In the genomic region with DNA sequence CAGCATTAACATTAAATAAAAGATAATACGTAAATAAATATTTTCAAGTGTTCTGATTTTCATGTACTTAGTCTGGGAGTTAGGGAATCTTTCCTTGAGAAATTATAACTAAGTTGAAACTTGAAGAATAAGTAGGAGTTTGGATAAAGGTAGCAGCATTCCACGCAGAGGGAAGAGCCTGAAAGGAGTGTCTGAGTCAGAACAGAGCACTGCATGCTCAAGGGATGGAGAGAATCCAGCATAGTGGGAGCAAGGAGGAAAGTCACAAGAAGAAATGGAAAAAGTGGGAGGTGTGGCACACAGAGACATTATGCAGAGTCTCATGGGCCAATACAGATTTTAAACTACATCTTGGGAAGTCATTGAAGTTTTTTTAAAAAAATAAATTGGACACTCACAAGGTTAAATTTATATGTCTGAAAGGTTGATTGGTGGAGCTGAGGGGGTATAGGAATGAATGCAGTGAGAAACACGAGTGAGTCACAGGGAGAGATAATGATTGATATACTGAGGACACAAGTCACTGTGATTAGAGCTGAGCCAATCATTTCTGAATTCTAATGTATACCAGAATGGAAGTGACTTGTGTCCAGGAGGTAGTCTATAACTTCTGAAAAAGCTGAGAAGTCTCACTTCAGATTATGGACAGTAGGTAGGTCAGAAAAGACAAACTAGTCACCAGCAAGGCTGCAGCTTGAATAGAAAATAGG, we compare ENCODE assay signal across 22 cellular contexts.
DNase-seq lines count a peak whose midpoint lies in the region; ATAC-seq lines count a peak whose summit lies in the region.
"Had no signal": no experiment of that assay in that cellular context is flagged by ENCODE, and none has a peak within 500 bp of the region (broad histone marks: within the 10 kb centered on the region; RNA-seq: fewer than 3 reads in every experiment).

No MANE protein-coding gene starts in this region.

- no peak for DNase-seq in activated T-cell treated with anti-CD3 and anti-CD28 coated beads, Interleukin-2, amount 50 U/mL, for 24 hours
- DNase-seq in activated T-cell treated with anti-CD3 and anti-CD28 coated beads, Interleukin-2, amount 50 U/mL, for 1 hour, result no peak
- no peak for DNase-seq in stimulated activated naive CD8-positive, alpha-beta T cell treated with anti-CD3 and anti-CD28 coated beads, Interleukin-15, Interleukin-2, amounts not matched to agents 100 U/mL and 50 U/mL, for 24 hours
- no peak for DNase-seq in activated naive CD8-positive, alpha-beta T cell treated with anti-CD3 and anti-CD28 coated beads for 36 hours
- DNase-seq in effector memory CD4-positive, alpha-beta T cell, result no peak
- DNase-seq: DMS79; IMR-90; NCI-H1105; NCI-H146; NCI-H2029 treated with DMSO at 0.1 percent for 48 hours; NCI-H345; NCI-H524; NCI-H774; NK-92 treated with Interleukin-12 subunit alpha and Interleukin-12 subunit beta, amount 100 ng/mL, for 24 hours; SHP77 treated with DMSO at 0.1 percent for 48 hours had no signal

- no peak for ATAC-seq in stimulated activated naive CD8-positive, alpha-beta T cell treated with anti-CD3 and anti-CD28 coated beads, Interleukin-15, Interleukin-2, amounts not matched to agents 100 U/mL and 50 U/mL, for 24 hours
- no peak for ATAC-seq in GM18511 (IDR thresholded peaks at IDR 0.05; ENCODE audit: unreplicated experiment)
- ATAC-seq: A549 had no signal

- H3K27me3 Mint-ChIP-seq in activated T-cell treated with anti-CD3 and anti-CD28 coated beads, Interleukin-2, amount 50 U/mL, for 24 hours, result no peaks in the 10 kb centered on the region
- no peaks in the 10 kb centered on the region for H3K27me3 Mint-ChIP-seq in stimulated activated naive CD8-positive, alpha-beta T cell treated with anti-CD3 and anti-CD28 coated beads, Interleukin-15, Interleukin-2, amounts not matched to agents 100 ng/mL and 50 ng/mL, for 24 hours
- H3K27me3 Mint-ChIP-seq in activated naive CD8-positive, alpha-beta T cell treated with anti-CD3 and anti-CD28 coated beads for 36 hours, result no peaks in the 10 kb centered on the region

- H3K4me1 Mint-ChIP-seq in activated T-cell treated with anti-CD3 and anti-CD28 coated beads, Interleukin-2, amount 50 U/mL, for 24 hours (ENCODE audit: low read depth), result peaks cover 96% of the 10 kb centered on the region
- H3K4me1 Mint-ChIP-seq in stimulated activated naive CD8-positive, alpha-beta T cell treated with anti-CD3 and anti-CD28 coated beads, Interleukin-15, Interleukin-2, amounts not matched to agents 100 ng/mL and 50 ng/mL, for 24 hours (ENCODE audit: low read depth), result peaks cover 97% of the 10 kb centered on the region
- H3K4me1 Mint-ChIP-seq in activated naive CD8-positive, alpha-beta T cell treated with anti-CD3 and anti-CD28 coated beads for 36 hours, result peaks cover 88% of the 10 kb centered on the region
- H3K4me1 Mint-ChIP-seq: B cell had no signal

- H3K4me3 ChIP-seq in effector memory CD4-positive, alpha-beta T cell (ENCODE audit: insufficient read depth, low read depth, low read length, poor library complexity, severe bottlenecking), result no peak overlapping the region
- H3K4me3 ChIP-seq: A549 had no signal

- H3K9me3 Mint-ChIP-seq in activated T-cell treated with anti-CD3 and anti-CD28 coated beads, Interleukin-2, amount 50 U/mL, for 24 hours, result peaks cover 22% of the 10 kb centered on the region
- H3K9me3 Mint-ChIP-seq in stimulated activated naive CD8-positive, alpha-beta T cell treated with anti-CD3 and anti-CD28 coated beads, Interleukin-15, Interleukin-2, amounts not matched to agents 100 ng/mL and 50 ng/mL, for 24 hours, result peaks cover 27% of the 10 kb centered on the region
- peaks cover 39% of the 10 kb centered on the region for H3K9me3 Mint-ChIP-seq in activated naive CD8-positive, alpha-beta T cell treated with anti-CD3 and anti-CD28 coated beads for 36 hours

- peak overlapping the region; percentile 91 for H3K27ac Mint-ChIP-seq in activated T-cell treated with anti-CD3 and anti-CD28 coated beads, Interleukin-2, amount 50 U/mL, for 24 hours
- peak overlapping the region; percentile 78 for H3K27ac Mint-ChIP-seq in stimulated activated naive CD8-positive, alpha-beta T cell treated with anti-CD3 and anti-CD28 coated beads, Interleukin-15, Interleukin-2, amounts not matched to agents 100 ng/mL and 50 ng/mL, for 24 hours
- peak overlapping the region; percentile 2 for H3K27ac Mint-ChIP-seq in activated naive CD8-positive, alpha-beta T cell treated with anti-CD3 and anti-CD28 coated beads for 36 hours
- H3K27ac Mint-ChIP-seq: B cell, CD14-positive monocyte had no signal

- H3K4me1 ChIP-seq in effector memory CD4-positive, alpha-beta T cell (ENCODE audit: control insufficient read depth, insufficient read depth, low read length, poor library complexity, severe bottlenecking), result peaks cover 32% of the 10 kb centered on the region
- H3K4me1 ChIP-seq: A549 had no signal

- H3K4me3 Mint-ChIP-seq in activated T-cell treated with anti-CD3 and anti-CD28 coated beads, Interleukin-2, amount 50 U/mL, for 24 hours, result no peak overlapping the region
- no peak overlapping the region for H3K4me3 Mint-ChIP-seq in stimulated activated naive CD8-positive, alpha-beta T cell treated with anti-CD3 and anti-CD28 coated beads, Interleukin-15, Interleukin-2, amounts not matched to agents 100 ng/mL and 50 ng/mL, for 24 hours
- H3K4me3 Mint-ChIP-seq in activated naive CD8-positive, alpha-beta T cell treated with anti-CD3 and anti-CD28 coated beads for 36 hours, result no peak overlapping the region
- H3K4me3 Mint-ChIP-seq: B cell, CD14-positive monocyte had no signal

- H3K36me3 ChIP-seq in effector memory CD4-positive, alpha-beta T cell (ENCODE audit: control insufficient read depth, insufficient read depth, low read length), result no peaks in the 10 kb centered on the region

- no peaks in the 10 kb centered on the region for H3K27me3 ChIP-seq in effector memory CD4-positive, alpha-beta T cell (replicated peaks; ENCODE audit: control insufficient read depth, insufficient read depth, low read length, poor library complexity, severe bottlenecking)

- H3K36me3 Mint-ChIP-seq in activated T-cell treated with anti-CD3 and anti-CD28 coated beads, Interleukin-2, amount 50 U/mL, for 24 hours (ENCODE audit: low read depth), result peaks cover 16% of the 10 kb centered on the region
- peaks cover 13% of the 10 kb centered on the region for H3K36me3 Mint-ChIP-seq in stimulated activated naive CD8-positive, alpha-beta T cell treated with anti-CD3 and anti-CD28 coated beads, Interleukin-15, Interleukin-2, amounts not matched to agents 100 ng/mL and 50 ng/mL, for 24 hours (ENCODE audit: low read depth)
- peaks cover 42% of the 10 kb centered on the region for H3K36me3 Mint-ChIP-seq in activated naive CD8-positive, alpha-beta T cell treated with anti-CD3 and anti-CD28 coated beads for 36 hours
- H3K36me3 Mint-ChIP-seq: CD14-positive monocyte had no signal

- no peak overlapping the region for H3K27ac ChIP-seq in effector memory CD4-positive, alpha-beta T cell (ENCODE audit: insufficient read depth, low read length, poor library complexity, severe bottlenecking)
- H3K27ac ChIP-seq: A549, KMS-11, RWPE1 had no signal

- H3K9me3 ChIP-seq in effector memory CD4-positive, alpha-beta T cell (ENCODE audit: control insufficient read depth, low read length), result no peaks in the 10 kb centered on the region
- H3K9me3 ChIP-seq: A549 had no signal

Comparison
In these comparisons a context has a peak if more than half of its experiments do, and no peak if none do; other contexts are left out.
1. H3K27ac Mint-ChIP-seq: peak in every context shown above with its lines; median percentile 91 in activated T-cell treated with anti-CD3 and anti-CD28 coated beads, Interleukin-2, amount 50 U/mL, for 24 hours; 78 in stimulated activated naive CD8-positive, alpha-beta T cell treated with anti-CD3 and anti-CD28 coated beads, Interleukin-15, Interleukin-2, amounts not matched to agents 100 ng/mL and 50 ng/mL, for 24 hours; 2 in activated naive CD8-positive, alpha-beta T cell treated with anti-CD3 and anti-CD28 coated beads for 36 hours.